26 cellular contexts compared by ENCODE assay signal in genomic region chr11:80165763-80166162, GRCh38.
DNase-seq lines count a peak whose midpoint lies in the region; ATAC-seq and TF ChIP-seq lines count a peak whose summit lies in the region.
"Had no signal": no experiment of that assay in that cellular context is flagged by ENCODE, and none has a peak within 500 bp of the region (broad histone marks: within the 10 kb centered on the region; RNA-seq: fewer than 3 reads in every experiment).

No MANE protein-coding gene starts in this region.

- no peaks in the 10 kb centered on the region for H3K4me1 Mint-ChIP-seq in T-cell
- H3K4me1 Mint-ChIP-seq: activated CD4-positive, alpha-beta T cell treated with anti-CD3 and anti-CD28 coated beads, Interleukin-2, amount 10 ng/mL, durations not matched to agents 7 days and 5 days; activated naive CD4-positive, alpha-beta T cell treated with anti-CD3 and anti-CD28 coated beads, Interleukin-2, amount 50 U/mL, for 24 hours; nephron; stimulated activated memory B cell treated with anti-CD40 and anti-IgM and Interleukin-4, amounts not matched to agents 10 μg/mL and 1 μg/mL and 100 μg/mL, for 72 hours had no signal

- no peak for TF ChIP-seq CTCF in RWPE2 (IDR thresholded peaks at IDR 0.05; ENCODE audit: poor library complexity, severe bottlenecking)

- peaks cover 13 to 22% (median 16%) of the 10 kb centered on the region in 3 donors for H3K9me3 Mint-ChIP-seq in T-cell
- H3K9me3 Mint-ChIP-seq: activated CD4-positive, alpha-beta T cell treated with anti-CD3 and anti-CD28 coated beads, Interleukin-2, amount 10 ng/mL, durations not matched to agents 7 days and 5 days had no signal

- no peaks in the 10 kb centered on the region for H3K36me3 Mint-ChIP-seq in T-cell
- H3K36me3 Mint-ChIP-seq: activated naive CD4-positive, alpha-beta T cell treated with anti-CD3 and anti-CD28 coated beads, Interleukin-2, amount 50 U/mL, for 24 hours; stimulated activated memory B cell treated with anti-CD40 and anti-IgM and Interleukin-4, amounts not matched to agents 10 μg/mL and 1 μg/mL and 100 μg/mL, for 72 hours had no signal

- no peak overlapping the region for H3K27ac Mint-ChIP-seq in T-cell
- H3K27ac Mint-ChIP-seq: activated CD4-positive, alpha-beta T cell treated with anti-CD3 and anti-CD28 coated beads, Interleukin-2, amount 10 ng/mL, durations not matched to agents 7 days and 5 days; activated naive CD4-positive, alpha-beta T cell treated with anti-CD3 and anti-CD28 coated beads, Interleukin-2, amount 50 U/mL, for 24 hours; nephron; stimulated activated memory B cell treated with anti-CD40 and anti-IgM and Interleukin-4, amounts not matched to agents 10 μg/mL and 1 μg/mL and 100 μg/mL, for 72 hours; T-helper 2 cell treated with Interferon-gamma antibody and Interleukin-4, amounts not matched to agents 5 μg/mL and 100 μg/mL, for 36 hours had no signal

- H3K4me3 Mint-ChIP-seq in T-cell, result no peak overlapping the region
- H3K4me3 Mint-ChIP-seq: activated CD4-positive, alpha-beta T cell treated with anti-CD3 and anti-CD28 coated beads, Interleukin-2, amount 10 ng/mL, durations not matched to agents 7 days and 5 days; activated naive CD4-positive, alpha-beta T cell treated with anti-CD3 and anti-CD28 coated beads, Interleukin-2, amount 50 U/mL, for 24 hours; nephron; stimulated activated memory B cell treated with anti-CD40 and anti-IgM and Interleukin-4, amounts not matched to agents 10 μg/mL and 1 μg/mL and 100 μg/mL, for 72 hours; T-helper 2 cell treated with Interferon-gamma antibody and Interleukin-4, amounts not matched to agents 5 μg/mL and 100 μg/mL, for 36 hours had no signal

- POLR2A ChIA-PET in T-cell (lab: Charles Lee), result no interaction called here

- peak; percentile 44 for DNase-seq in AG08395 (ENCODE audit: low spot score)
- peak; percentile 26 for DNase-seq in HCEC 1CT
- no peak for DNase-seq in RWPE2 (ENCODE audit: low spot score)
- peak; percentile 63 for DNase-seq in glomerular visceral epithelial cell (ENCODE audit: extremely low spot score)
- DNase-seq in NCI-H1930 (lab: John Stamatoyannopoulos, UW), result no peak
- no peak for DNase-seq in T-helper 9 cell
- DNase-seq in T-cell, result no peak
- no peak for DNase-seq in anterior cingulate cortex (lab: John Stamatoyannopoulos, UW)
- DNase-seq: activated CD4-positive, alpha-beta T cell treated with anti-CD3 and anti-CD28 coated beads, Interleukin-2, amount 10 ng/mL, durations not matched to agents 7 days and 5 days; aorta; C1 segment of cervical spinal cord; DMS79 treated with DMSO at 0.1 percent for 48 hours; left ventricle myocardium inferior; NCI-H146; NCI-H2171; NCI-H526; RPMI8226; stimulated activated CD4-positive, alpha-beta T cell treated with anti-CD3 and anti-CD28 coated beads, Interleukin-4, amount 100 ng/mL, for 1 hour; upper lobe of right lung; WERI-Rb-1 had no signal

- H3K27me3 ChIP-seq in RWPE2 (ENCODE audit: insufficient read depth, poor library complexity, severe bottlenecking), result no peaks in the 10 kb centered on the region
- H3K27me3 ChIP-seq: upper lobe of right lung had no signal

- H3K9me3 ChIP-seq in RWPE2 (ENCODE audit: severe bottlenecking), result no peaks in the 10 kb centered on the region
- H3K9me3 ChIP-seq: A549, upper lobe of right lung had no signal

- H3K36me3 ChIP-seq in RWPE2 (ENCODE audit: low read depth), result no peaks in the 10 kb centered on the region
- H3K36me3 ChIP-seq: left ventricle myocardium inferior, upper lobe of right lung, WERI-Rb-1 had no signal

- no peaks in the 10 kb centered on the region for H3K27me3 Mint-ChIP-seq in T-cell
- H3K27me3 Mint-ChIP-seq: activated CD4-positive, alpha-beta T cell treated with anti-CD3 and anti-CD28 coated beads, Interleukin-2, amount 10 ng/mL, durations not matched to agents 7 days and 5 days; activated naive CD4-positive, alpha-beta T cell treated with anti-CD3 and anti-CD28 coated beads, Interleukin-2, amount 50 U/mL, for 24 hours; stimulated activated memory B cell treated with anti-CD40 and anti-IgM and Interleukin-4, amounts not matched to agents 10 μg/mL and 1 μg/mL and 100 μg/mL, for 72 hours had no signal

- no peaks in the 10 kb centered on the region for H3K4me1 ChIP-seq in RWPE2 (ENCODE audit: insufficient read depth, poor library complexity, severe bottlenecking)
- H3K4me1 ChIP-seq: A549, left ventricle myocardium inferior, upper lobe of right lung had no signal

- H3K27ac ChIP-seq in RWPE2 (ENCODE audit: poor library complexity, severe bottlenecking), result no peak overlapping the region
- H3K27ac ChIP-seq: A549, left ventricle myocardium inferior, upper lobe of right lung, WERI-Rb-1 had no signal

- no peak overlapping the region for H3K4me3 ChIP-seq in RWPE2 (ENCODE audit: severe bottlenecking)
- H3K4me3 ChIP-seq: A549, left ventricle myocardium inferior, upper lobe of right lung had no signal

- ATAC-seq in RWPE2 (ENCODE audit: low read depth), result peak; percentile 58
- no peak for ATAC-seq in T-cell (replicated peaks in 1 of 4)
- ATAC-seq: A549; SK-N-SH treated with all-trans-retinoic acid at 6 μM for 48 hours; stimulated activated memory B cell treated with anti-CD40 and anti-IgM and Interleukin-4, amounts not matched to agents 10 μg/mL and 1 μg/mL and 100 μg/mL, for 72 hours; upper lobe of right lung had no signal

- CTCF ChIA-PET in T-cell (lab: Charles Lee), result interaction anchor here in 1 of 2 donors (0.6 kb wide), 1 partner anchor 273 kb away, joined by 3 read pairs; no protein-coding TSS in a partner anchor

Comparison
In these comparisons a context has a peak if more than half of its experiments do, and no peak if none do; other contexts are left out.
1. DNase-seq: peak in AG08395 (single experiment), HCEC 1CT (single experiment) and glomerular visceral epithelial cell (single experiment); none in RWPE2 (single experiment), NCI-H1930 (0 of 2), T-helper 9 cell (single experiment), T-cell (0 of 34) and anterior cingulate cortex (0 of 58).